Comparison of ENCODE assay signal across 16 cellular contexts in the genomic region with DNA sequence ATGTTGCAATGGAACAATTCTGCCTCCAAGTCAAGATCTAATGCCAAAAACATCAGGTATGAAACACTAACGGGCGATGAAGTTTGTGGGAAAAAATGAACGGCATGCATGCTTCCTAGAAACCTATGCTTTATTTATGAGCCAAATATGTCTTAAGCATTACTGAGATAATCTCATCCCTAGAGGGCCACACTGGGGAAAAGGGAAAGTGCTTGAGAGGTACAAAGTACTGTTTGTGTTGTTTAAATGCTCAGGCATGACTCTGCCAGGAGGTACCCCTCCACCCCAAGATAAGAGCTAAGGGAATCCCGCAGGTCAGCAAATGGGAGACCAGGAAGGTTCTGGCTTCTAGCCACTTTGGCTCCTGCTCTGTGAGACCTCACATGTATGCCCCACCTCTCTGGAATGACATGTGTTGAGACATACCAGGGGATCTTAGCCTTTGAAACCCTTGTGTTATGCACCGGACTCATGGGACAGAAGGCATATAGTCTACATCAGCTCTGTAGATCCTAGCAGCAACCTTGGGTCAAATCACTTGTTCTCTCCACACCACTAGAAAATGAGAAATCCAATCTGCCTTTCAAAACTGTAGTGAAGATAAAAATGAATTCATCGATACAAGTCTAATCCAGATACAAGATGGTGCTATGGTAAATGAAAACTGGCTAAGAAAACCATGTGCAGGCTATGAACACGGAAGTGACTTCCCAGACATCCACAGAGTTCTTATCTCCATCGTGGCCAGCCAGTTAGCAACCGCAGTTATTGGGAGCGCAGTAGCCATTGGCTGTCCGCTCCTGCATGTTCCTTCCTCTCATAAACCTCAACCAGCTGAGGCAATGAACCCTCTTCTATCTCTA.
DNase-seq lines count a peak whose midpoint lies in the region; ATAC-seq, FAIRE-seq and TF ChIP-seq lines count a peak whose summit lies in the region.
"Had no signal": no experiment of that assay in that cellular context is flagged by ENCODE, and none has a peak within 500 bp of the region (broad histone marks: within the 10 kb centered on the region; RNA-seq: fewer than 3 reads in every experiment).

No MANE protein-coding gene starts in this region.

- H3K27ac Mint-ChIP-seq in activated naive CD4-positive, alpha-beta T cell treated with anti-CD3 and anti-CD28 coated beads for 36 hours: no peak overlapping the region
- no peak overlapping the region for H3K27ac Mint-ChIP-seq in activated CD4-positive, alpha-beta T cell treated with anti-CD3 and anti-CD28 coated beads, Interleukin-2, amount 10 ng/mL, durations not matched to agents 7 days and 5 days

- H4K20me1 ChIP-seq in K562 (replicated peaks; ENCODE audit: control insufficient read depth, insufficient read depth, low read length): no peaks in the 10 kb centered on the region

- H3K27me3 ChIP-seq in K562 (ENCODE audit: control insufficient read depth in 2 of 2, insufficient read depth in 2 of 2, low read length in 2 of 2): no peaks in the 10 kb centered on the region
- H3K27me3 ChIP-seq in rectal smooth muscle tissue (ENCODE audit: control insufficient read depth, insufficient read depth, low read length): no peaks in the 10 kb centered on the region

- DNase-seq in EH (ENCODE audit: low read depth) (peak; percentile 62), K562 (ENCODE audit: extremely low read depth in 1 of 4, low spot score in 3 of 4) (peak in 2 of 4 experiments; percentile 60 to 69), left ventricle myocardium superior (no peak), NCI-H128 (lab: John Stamatoyannopoulos, UW; ENCODE audit: unreplicated experiment) (no peak)
- DNase-seq in activated naive CD4-positive, alpha-beta T cell treated with anti-CD3 and anti-CD28 coated beads for 36 hours: no peak
- no peak for DNase-seq in activated CD4-positive, alpha-beta T cell treated with anti-CD3 and anti-CD28 coated beads, Interleukin-2, amount 10 ng/mL, durations not matched to agents 7 days and 5 days
- DNase-seq: activated CD4-positive, alpha-beta T cell treated with anti-CD3 and anti-CD28 coated beads, Interleukin-2, amount 50 U/mL, for 48 hours; activated gamma-delta T cell; kidney; NCI-H1105 treated with DMSO at 0.1 percent for 48 hours; T-helper 9 cell had no signal

- H3K4me1 Mint-ChIP-seq in activated naive CD4-positive, alpha-beta T cell treated with anti-CD3 and anti-CD28 coated beads for 36 hours (ENCODE audit: low read depth): peaks cover 6% of the 10 kb centered on the region
- peaks cover 6% of the 10 kb centered on the region for H3K4me1 Mint-ChIP-seq in activated CD4-positive, alpha-beta T cell treated with anti-CD3 and anti-CD28 coated beads, Interleukin-2, amount 10 ng/mL, durations not matched to agents 7 days and 5 days

- no peaks in the 10 kb centered on the region for H3K9me3 ChIP-seq in K562 (replicated peaks; ENCODE audit: control insufficient read depth, insufficient read depth, low read depth, low read length)
- H3K9me3 ChIP-seq: HAP-1 had no signal

- H3K4me2 ChIP-seq in K562 (ENCODE audit: insufficient read depth, low read length): peak overlapping the region; percentile 15; the same call in 1 of the 2 replicates

- ATAC-seq in K562 (peak; percentile 65), left ventricle myocardium superior (peak; percentile 39), GM19467 (IDR thresholded peaks at IDR 0.05; ENCODE audit: unreplicated experiment) (no peak)

- H3K9me3 Mint-ChIP-seq in activated naive CD4-positive, alpha-beta T cell treated with anti-CD3 and anti-CD28 coated beads for 36 hours: no peaks in the 10 kb centered on the region
- no peaks in the 10 kb centered on the region for H3K9me3 Mint-ChIP-seq in activated CD4-positive, alpha-beta T cell treated with anti-CD3 and anti-CD28 coated beads, Interleukin-2, amount 10 ng/mL, durations not matched to agents 7 days and 5 days

- no peak overlapping the region for H3K4me3 ChIP-seq in K562
- peak overlapping the region; percentile 10 for H3K4me3 ChIP-seq in rectal smooth muscle tissue (ENCODE audit: low read length)
- H3K4me3 ChIP-seq: HAP-1 had no signal

- no peak for TF ChIP-seq CTCF in K562 (IDR thresholded peaks at IDR 0.05 in 2 of 3, conservative IDR thresholded peaks at IDR 0.05 in 1 of 3; ENCODE audit: insufficient read depth in 2 of 3, low read depth in 1 of 3, low read length in 3 of 3)

- peak overlapping the region; percentile 54 for H2AFZ ChIP-seq in K562 (ENCODE audit: low read depth, low read length)

- TF ChIP-seq POLR2A in K562 (conservative IDR thresholded peaks at IDR 0.05): no peak

- H3K4me1 ChIP-seq in K562 (replicated peaks in 1 of 2; ENCODE audit: control insufficient read depth in 2 of 2, insufficient read depth in 2 of 2, low read length in 2 of 2) (peaks cover 10 to 60% of the 10 kb centered on the region in 2 experiments), rectal smooth muscle tissue (ENCODE audit: control insufficient read depth, insufficient read depth, low read length) (peaks cover 46% of the 10 kb centered on the region)

- BruUV-seq in K562 (replicated peaks; lab: Mats Ljungman, UMichigan): no TSS peak

- H3K27ac ChIP-seq in K562 (ENCODE audit: extremely low read depth, low read depth, low read length) (peak overlapping the region; percentile 42), rectal smooth muscle tissue (ENCODE audit: low read depth, low read length) (peak overlapping the region; percentile 57)

- WGBS in K562 (ENCODE audit: insufficient coverage, low coverage, missing lambda C conversion rate): 59% methylated on average over 11 of the region's 11 CpGs

- FAIRE-seq in K562 (lab: Jason Lieb, UNC): peak; percentile 64
- FAIRE-seq: colon, GM18507, kidney had no signal

- in situ Hi-C loops in K562 (cut with MboI): no loop called here

- no peak; a peak in 1 of 4 replicates for TF ChIP-seq RAD21 in K562 (CRISPR knock-in tag; conservative IDR thresholded peaks at IDR 0.05 in 1 of 2, IDR thresholded peaks at IDR 0.05 in 1 of 2)

- CTCF ChIA-PET in K562 (lab: Yijun Ruan, JAX; ENCODE audit: low intra/inter-chr PET ratio): no interaction called here
- CTCF ChIA-PET in activated naive CD4-positive, alpha-beta T cell treated with anti-CD3 and anti-CD28 coated beads for 36 hours (lab: Charles Lee): no interaction called here
- CTCF ChIA-PET in activated CD4-positive, alpha-beta T cell treated with anti-CD3 and anti-CD28 coated beads, Interleukin-2, amount 10 ng/mL, durations not matched to agents 7 days and 5 days (lab: Charles Lee): interaction anchor here (0.8 to 1.6 kb wide), 2 partner anchors 10 to 62 kb away, joined by 3 to 4 read pairs; no protein-coding TSS in a partner anchor

- intact Hi-C loops in K562 (cut with micrococcal nuclease) (no loop called here), left ventricle myocardium superior (cut with micrococcal nuclease) (no loop called here)
- intact Hi-C loops in activated naive CD4-positive, alpha-beta T cell treated with anti-CD3 and anti-CD28 coated beads for 36 hours (cut with micrococcal nuclease): no loop called here

- H3K27me3 Mint-ChIP-seq in activated naive CD4-positive, alpha-beta T cell treated with anti-CD3 and anti-CD28 coated beads for 36 hours (ENCODE audit: low read depth): no peaks in the 10 kb centered on the region
- no peaks in the 10 kb centered on the region for H3K27me3 Mint-ChIP-seq in activated CD4-positive, alpha-beta T cell treated with anti-CD3 and anti-CD28 coated beads, Interleukin-2, amount 10 ng/mL, durations not matched to agents 7 days and 5 days

- H3K9ac ChIP-seq in K562 (ENCODE audit: insufficient read depth in 1 of 2, low read depth in 2 of 2, low read length in 2 of 2): no peak overlapping the region; a peak in 1 of 4 replicates
- no peak overlapping the region for H3K9ac ChIP-seq in rectal smooth muscle tissue (ENCODE audit: low read length)

- H3K79me2 ChIP-seq in K562 (ENCODE audit: control insufficient read depth, insufficient read depth, low read length): peaks cover 79% of the 10 kb centered on the region

- no peaks in the 10 kb centered on the region for H3K9me1 ChIP-seq in K562 (ENCODE audit: control insufficient read depth, insufficient read depth, low read length)

- no peak for TF ChIP-seq EP300 in K562 (IDR thresholded peaks at IDR 0.05; ENCODE audit: low read length)

- H3K4me3 Mint-ChIP-seq in activated naive CD4-positive, alpha-beta T cell treated with anti-CD3 and anti-CD28 coated beads for 36 hours: no peak overlapping the region
- no peak overlapping the region for H3K4me3 Mint-ChIP-seq in activated CD4-positive, alpha-beta T cell treated with anti-CD3 and anti-CD28 coated beads, Interleukin-2, amount 10 ng/mL, durations not matched to agents 7 days and 5 days

- peaks cover 5% of the 10 kb centered on the region; the same call in 1 of the 3 replicates for H3K36me3 ChIP-seq in K562 (ENCODE audit: control insufficient read depth, insufficient read depth, low read length)
- no peaks in the 10 kb centered on the region for H3K36me3 ChIP-seq in rectal smooth muscle tissue (ENCODE audit: control insufficient read depth, insufficient read depth, low read length)
- H3K36me3 ChIP-seq: HAP-1 had no signal

- no peaks in the 10 kb centered on the region for H3K36me3 Mint-ChIP-seq in activated naive CD4-positive, alpha-beta T cell treated with anti-CD3 and anti-CD28 coated beads for 36 hours (ENCODE audit: low read depth)
- H3K36me3 Mint-ChIP-seq in activated CD4-positive, alpha-beta T cell treated with anti-CD3 and anti-CD28 coated beads, Interleukin-2, amount 10 ng/mL, durations not matched to agents 7 days and 5 days (ENCODE audit: low read depth): peaks cover 2% of the 10 kb centered on the region

- POLR2A ChIA-PET in K562 (lab: Yijun Ruan, JAX): interaction anchor here (0.6 to 2.4 kb wide), 4 partner anchors 10 to 70 kb away, joined by 3 to 7 read pairs (median 3); no protein-coding TSS in a partner anchor
- POLR2A ChIA-PET in activated CD4-positive, alpha-beta T cell treated with anti-CD3 and anti-CD28 coated beads, Interleukin-2, amount 10 ng/mL, durations not matched to agents 7 days and 5 days (lab: Charles Lee): no interaction called here

TF ChIP-seq in K562, 482 proteins besides CTCF, POLR2A, EP300 and RAD21 (continues in another document):
- TF ChIP-seq KAT8 (IDR thresholded peaks at IDR 0.05; ENCODE audit: low read depth): no peak
- TF ChIP-seq NFIX (CRISPR knock-in tag; IDR thresholded peaks at IDR 0.05; ENCODE audit: low read depth): no peak
- TF ChIP-seq ZNF165 (CRISPR knock-in tag; IDR thresholded peaks at IDR 0.05; ENCODE audit: borderline replicate concordance): no peak
- TF ChIP-seq HMG20A (CRISPR knock-in tag; conservative IDR thresholded peaks at IDR 0.05): no peak
- peak; percentile 18 for TF ChIP-seq FOS (IDR thresholded peaks at IDR 0.05; ENCODE audit: extremely low read depth, insufficient read length)
